Comparison of ENCODE assay signal across 19 cellular contexts in the genomic region with DNA sequence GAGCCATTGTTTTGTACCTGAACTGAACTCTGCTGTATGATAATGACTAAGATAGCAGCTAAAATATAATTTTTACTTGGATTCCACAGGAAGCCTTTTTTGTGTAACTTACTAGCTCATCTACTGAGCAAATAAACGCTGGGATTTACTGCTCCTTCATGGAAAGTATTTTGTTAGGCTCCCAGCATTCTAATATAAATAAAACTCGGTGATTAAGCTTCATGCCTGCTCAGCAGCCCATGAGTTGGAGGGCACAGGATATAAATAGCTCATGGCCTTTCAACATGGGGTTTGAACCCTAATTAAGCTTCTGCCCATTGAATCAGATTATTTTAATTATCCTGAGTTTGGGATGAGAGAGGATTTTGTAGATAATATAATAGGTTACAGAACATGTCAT.
"Had no signal": no experiment of that assay in that cellular context is flagged by ENCODE, and none has a peak within 500 bp of the region (broad histone marks: within the 10 kb centered on the region; RNA-seq: fewer than 3 reads in every experiment).

No MANE protein-coding gene starts in this region.

- H3K36me3 ChIP-seq: gastrocnemius medialis, heart left ventricle, left ventricle myocardium inferior, suprapubic skin, upper lobe of left lung had no signal

- H3K4me3 ChIP-seq: dorsolateral prefrontal cortex, gastrocnemius medialis, heart left ventricle, left ventricle myocardium inferior, suprapubic skin, upper lobe of left lung had no signal

- DNase-seq: activated CD4-positive, alpha-beta memory T cell treated with anti-CD3 and anti-CD28 coated beads for 36 hours; activated CD4-positive, alpha-beta T cell treated with anti-CD3 and anti-CD28 coated beads for 36 hours; activated naive CD8-positive, alpha-beta T cell treated with anti-CD3 and anti-CD28 coated beads for 36 hours; activated T-cell treated with anti-CD3 and anti-CD28 coated beads for 4 hours; caudate nucleus; dorsolateral prefrontal cortex; erythroblast; gastrocnemius medialis; kidney; left ventricle myocardium inferior; midbrain; occipital lobe; posterior cingulate gyrus; stimulated activated CD4-positive, alpha-beta T cell treated with anti-CD3 and anti-CD28 coated beads, Interleukin-2, amount 100 ng/mL, for 24 hours; stimulated activated naive CD4-positive, alpha-beta T cell treated with Interleukin-2 at 50 U/mL for 16 hours; upper lobe of left lung had no signal

- H3K27me3 ChIP-seq: gastrocnemius medialis, heart left ventricle, suprapubic skin, upper lobe of left lung had no signal

- H3K27ac ChIP-seq: left ventricle myocardium inferior, suprapubic skin, upper lobe of left lung had no signal

- H3K9me3 ChIP-seq: gastrocnemius medialis, heart left ventricle, left ventricle myocardium inferior, suprapubic skin, upper lobe of left lung had no signal

- ATAC-seq: activated CD4-positive, alpha-beta T cell treated with anti-CD3 and anti-CD28 coated beads for 36 hours; gastrocnemius medialis; WTC11 had no signal

- H3K4me1 ChIP-seq: gastrocnemius medialis, heart left ventricle, left ventricle myocardium inferior, suprapubic skin, upper lobe of left lung had no signal
